8 cellular contexts compared by ENCODE assay signal in the genomic region with DNA sequence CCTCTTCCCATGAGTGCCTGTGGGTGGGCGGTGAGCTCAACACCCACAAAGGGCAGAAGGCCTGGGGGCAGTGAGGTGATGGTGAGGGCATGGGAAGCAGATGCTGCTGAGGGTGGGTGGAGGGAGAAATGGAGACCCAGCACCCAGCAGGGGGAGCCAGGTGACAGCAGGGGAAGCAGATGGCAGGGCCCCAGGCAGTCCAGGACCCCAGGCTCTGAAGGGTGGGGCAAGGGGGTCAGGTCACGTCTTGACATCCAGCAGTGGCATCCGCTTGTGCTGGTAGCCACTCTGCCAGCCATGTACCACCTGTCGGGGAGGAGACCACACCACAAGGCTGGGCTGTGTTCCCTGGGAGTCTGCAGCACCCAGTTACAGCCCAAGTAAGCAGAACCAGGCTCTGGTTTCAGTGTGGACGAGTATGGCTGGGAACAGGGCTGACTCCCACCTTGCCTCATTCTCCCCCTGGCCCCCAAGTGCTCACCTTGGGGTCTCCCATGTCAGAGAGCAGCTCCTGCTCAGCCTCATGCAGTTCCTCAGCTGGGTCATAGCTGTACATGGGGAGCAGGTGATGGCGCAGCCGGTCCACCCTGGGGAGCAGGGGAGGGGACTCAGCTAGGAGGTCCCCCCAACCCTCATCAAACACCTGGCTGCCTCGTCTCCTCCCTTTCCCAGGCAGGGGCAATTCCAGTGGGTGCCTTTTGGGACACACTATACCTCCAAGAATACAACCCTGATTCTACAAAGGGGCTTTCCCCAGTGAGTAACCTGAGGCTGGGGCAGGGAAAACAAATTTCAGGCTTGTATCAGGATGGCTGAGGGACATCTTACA. TPM values are rescaled to one million over a fixed set of nuclear protein-coding genes. Genes with fewer than 3 reads are reported as not detected.
DNase-seq lines count a peak whose midpoint lies in the region; ATAC-seq and TF ChIP-seq lines count a peak whose summit lies in the region.

No MANE protein-coding gene starts in this region.

- no peaks in the 10 kb centered on the region for H3K9me3 Mint-ChIP-seq in naive B cell

- peaks cover 57% of the 10 kb centered on the region for H3F3A ChIP-seq in DOHH2 (ENCODE audit: control insufficient read depth, insufficient read depth)

- H4K20me1 ChIP-seq in DOHH2 (ENCODE audit: control insufficient read depth, insufficient read depth, low read depth, low read length) = peaks cover 14% of the 10 kb centered on the region; the same call in 1 of the 2 replicates

- no peak for TF ChIP-seq EP300 in upper lobe of left lung (IDR thresholded peaks at IDR 0.05)

- H3K9ac ChIP-seq in HUES48 (ENCODE audit: low read depth, low read length) = no peak overlapping the region

- peak overlapping the region in 6 of 8 donors; percentile 22 to 96 (median 86) for H3K4me3 Mint-ChIP-seq in naive B cell

- in situ Hi-C loops in brain microvascular endothelial cell (cut with HindIII; ENCODE audit: low pct_ligation_motif_present, low sequenced_read_pairs) = no loop called here

- peak overlapping the region; percentile 1; the same call in 1 of the 2 replicates for H3K27ac ChIP-seq in DOHH2 (ENCODE audit: low read depth, low read length)
- peak overlapping the region; percentile 95 for H3K27ac ChIP-seq in HUES48 (ENCODE audit: low read depth, low read length)
- peak overlapping the region; percentile 30 for H3K27ac ChIP-seq in brain microvascular endothelial cell
- H3K27ac ChIP-seq in upper lobe of left lung = peak overlapping the region in 1 of 4 donors; percentile 13

- TF ChIP-seq CTCF in DOHH2 (IDR thresholded peaks at IDR 0.05; ENCODE audit: low read depth, low read length, poor library complexity, severe bottlenecking) = peak; percentile 79
- TF ChIP-seq CTCF in brain microvascular endothelial cell (IDR thresholded peaks at IDR 0.05; ENCODE audit: low read depth, low read length, missing control alignments) = peak; percentile 80
- TF ChIP-seq CTCF in upper lobe of left lung (IDR thresholded peaks at IDR 0.05) = peak in 3 of 6 experiments; percentile 10 to 21 (median 17)

- peaks cover 47% of the 10 kb centered on the region for H3K36me3 ChIP-seq in DOHH2 (ENCODE audit: control insufficient read depth, low read length)
- peaks cover 35% of the 10 kb centered on the region for H3K36me3 ChIP-seq in HUES48 (ENCODE audit: control insufficient read depth, insufficient read depth, low read length)
- peaks cover 18% of the 10 kb centered on the region for H3K36me3 ChIP-seq in brain microvascular endothelial cell (replicated peaks)
- peaks cover 0 to 23% (median 2%) of the 10 kb centered on the region in 4 donors for H3K36me3 ChIP-seq in upper lobe of left lung

- H3K79me2 ChIP-seq in DOHH2 (ENCODE audit: control insufficient read depth, low read length) = peaks cover 12% of the 10 kb centered on the region

- no peaks in the 10 kb centered on the region for H3K27me3 ChIP-seq in DOHH2 (ENCODE audit: control insufficient read depth, low read length)
- no peaks in the 10 kb centered on the region for H3K27me3 ChIP-seq in HUES48 (ENCODE audit: control insufficient read depth, insufficient read depth, low read length)
- no peaks in the 10 kb centered on the region for H3K27me3 ChIP-seq in brain microvascular endothelial cell (replicated peaks)
- H3K27me3 ChIP-seq in upper lobe of left lung = no peaks in the 10 kb centered on the region

- H3K4me1 ChIP-seq in DOHH2 (ENCODE audit: control insufficient read depth, low read length) (peaks cover 43% of the 10 kb centered on the region), HUES48 (ENCODE audit: control insufficient read depth, insufficient read depth, low read length) (peaks cover 34% of the 10 kb centered on the region), upper lobe of left lung (peaks cover 29 to 49% (median 46%) of the 10 kb centered on the region in 4 donors)

- no peaks in the 10 kb centered on the region for H3K36me3 Mint-ChIP-seq in naive B cell

- H3K27me3 Mint-ChIP-seq in naive B cell = no peaks in the 10 kb centered on the region

- no peak for TF ChIP-seq POLR2A in upper lobe of left lung (IDR thresholded peaks at IDR 0.05)

- DNase-seq in SW 1271 (lab: John Stamatoyannopoulos, UW) (peak; percentile 61 to 76), brain microvascular endothelial cell (peak; percentile 28), naive B cell (peak; percentile 56), upper lobe of left lung (no peak)

- WGBS in upper lobe of left lung, 2 donors = 64 to 77% methylated on average over 2 to 8 of the region's 8 CpGs

- H3K9me3 ChIP-seq in DOHH2 (ENCODE audit: control insufficient read depth, insufficient read depth, low read length) (no peaks in the 10 kb centered on the region), HUES48 (ENCODE audit: control insufficient read depth, insufficient read depth, low read length) (no peaks in the 10 kb centered on the region), upper lobe of left lung (no peaks in the 10 kb centered on the region)

- H3K4me1 Mint-ChIP-seq in naive B cell = peaks cover 22 to 64% (median 41%) of the 10 kb centered on the region in 3 donors

- peak overlapping the region; percentile 5; the same call in 1 of the 2 replicates for H3K4me2 ChIP-seq in DOHH2 (ENCODE audit: low read length)

- ATAC-seq in naive B cell (ENCODE audit: low read depth in 2 of 2) (peak; percentile 13 to 18), HG02885 (IDR thresholded peaks at IDR 0.05; ENCODE audit: poor library complexity, unreplicated experiment) (no peak), upper lobe of left lung (ENCODE audit: low FRiP score in 2 of 2) (no peak), HG03280 (IDR thresholded peaks at IDR 0.05; ENCODE audit: unreplicated experiment) (no peak)

- no peaks in the 10 kb centered on the region for H3K9me2 ChIP-seq in DOHH2 (replicated peaks; ENCODE audit: control insufficient read depth, low read length)

- no peak overlapping the region for H3K4me3 ChIP-seq in DOHH2 (ENCODE audit: low read length)
- no peak overlapping the region for H3K4me3 ChIP-seq in HUES48 (ENCODE audit: low read depth, low read length)
- H3K4me3 ChIP-seq in brain microvascular endothelial cell (ENCODE audit: low read depth, low read length) = no peak overlapping the region
- no peak overlapping the region for H3K4me3 ChIP-seq in upper lobe of left lung

- H3K27ac Mint-ChIP-seq in naive B cell = peak overlapping the region; percentile 81 to 98 (median 90)

RNA-seq across cellular contexts. Expression of gene SMIM29, which starts 2.0 kb away (rescaled TPM):
- 100 to 1,000 TPM in 3 of 6 donors, 10 to 100 TPM in 3; 91.2 to 127 (median 99.0) TPM for polyA plus RNA-seq in naive B cell (ENCODE audit: low read depth in 6 of 6)
- total RNA-seq in upper lobe of left lung = 10 to 100 TPM; 12.6 to 42.2 (median 34.9) TPM

RNA-seq across cellular contexts. Expression of gene HMGA1, which starts 10.1 kb away (rescaled TPM):
- polyA plus RNA-seq in naive B cell (ENCODE audit: low read depth in 6 of 6) = 10 to 100 TPM; 17.2 to 38.1 (median 31.2) TPM
- 10 to 100 TPM; 19.9 to 91.5 (median 58.9) TPM for total RNA-seq in upper lobe of left lung

Comparison
In these comparisons a context has a peak if more than half of its experiments do, and no peak if none do; other contexts are left out.
1. DNase-seq: peak in SW 1271 (2 of 2), brain microvascular endothelial cell (single experiment) and naive B cell (single experiment); none in upper lobe of left lung (0 of 2).
2. ATAC-seq: peak in naive B cell (2 of 2); none in HG02885 (single experiment), upper lobe of left lung (0 of 2) and HG03280 (single experiment).